In the genomic region with DNA sequence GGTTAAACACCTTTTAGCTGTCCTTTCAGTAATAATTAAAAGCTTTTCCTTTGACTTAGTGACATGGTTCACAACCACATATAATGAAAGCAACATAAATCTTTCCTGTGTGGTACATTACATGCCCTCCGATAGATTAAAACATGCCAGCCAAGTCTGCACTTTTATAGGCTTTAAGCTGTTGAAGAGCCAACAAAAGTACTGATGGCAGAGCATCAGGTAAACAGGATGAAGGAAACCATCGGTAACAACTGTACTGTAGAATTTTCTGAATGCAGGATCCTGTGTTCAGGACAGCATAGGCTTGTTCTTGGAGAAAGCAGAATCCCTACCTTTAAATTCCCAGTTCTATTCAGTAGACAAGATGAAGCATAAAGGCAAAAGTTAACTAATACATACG, we compare ENCODE assay signal across 15 cellular contexts.
DNase-seq lines count a peak whose midpoint lies in the region; ATAC-seq and TF ChIP-seq lines count a peak whose summit lies in the region.
"Had no signal": no experiment of that assay in that cellular context is flagged by ENCODE, and none has a peak within 500 bp of the region (broad histone marks: within the 10 kb centered on the region; RNA-seq: fewer than 3 reads in every experiment).

No MANE protein-coding gene starts in this region.

- no peak overlapping the region for H3K4me3 ChIP-seq in HEK293 (ENCODE audit: low read depth, low read length)
- H3K4me3 ChIP-seq in SK-N-MC, result peak overlapping the region; percentile 28; the same call in 1 of the 2 replicates
- H3K4me3 ChIP-seq: HAP-1 had no signal

- peaks cover 59% of the 10 kb centered on the region for H3K4me1 Mint-ChIP-seq in activated naive CD4-positive, alpha-beta T cell treated with anti-CD3 and anti-CD28 coated beads, Interleukin-2, amount 10 ng/mL, durations not matched to agents 7 days and 5 days
- H3K4me1 Mint-ChIP-seq in naive thymus-derived CD8-positive, alpha-beta T cell, result peaks cover 23 to 62% (median 59%) of the 10 kb centered on the region in 4 donors

- no peak overlapping the region for H3K4me3 Mint-ChIP-seq in activated naive CD4-positive, alpha-beta T cell treated with anti-CD3 and anti-CD28 coated beads, Interleukin-2, amount 10 ng/mL, durations not matched to agents 7 days and 5 days
- peak overlapping the region in 7 of 10 donors; percentile 40 to 62 (median 52) for H3K4me3 Mint-ChIP-seq in naive thymus-derived CD8-positive, alpha-beta T cell
- H3K4me3 Mint-ChIP-seq: B cell; CD8-positive, alpha-beta memory T cell had no signal

- H3K9ac ChIP-seq in SK-N-MC (ENCODE audit: insufficient read length), result no peak overlapping the region

- H3K36me3 ChIP-seq in HEK293 (ENCODE audit: control insufficient read depth in 2 of 2, insufficient read depth in 1 of 2, low read length in 2 of 2), result no peaks in the 10 kb centered on the region
- H3K36me3 ChIP-seq in SK-N-MC (ENCODE audit: insufficient read depth, low read length), result no peaks in the 10 kb centered on the region
- H3K36me3 ChIP-seq: HAP-1 had no signal

- H3K27ac Mint-ChIP-seq in activated naive CD4-positive, alpha-beta T cell treated with anti-CD3 and anti-CD28 coated beads, Interleukin-2, amount 10 ng/mL, durations not matched to agents 7 days and 5 days, result peak overlapping the region; percentile 14
- no peak overlapping the region for H3K27ac Mint-ChIP-seq in activated naive CD4-positive, alpha-beta T cell treated with anti-CD3 and anti-CD28 coated beads, Interleukin-2, amount 50 U/mL, for 72 hours
- peak overlapping the region in 8 of 10 donors; percentile 26 to 88 (median 50) for H3K27ac Mint-ChIP-seq in naive thymus-derived CD8-positive, alpha-beta T cell
- H3K27ac Mint-ChIP-seq: B cell had no signal

- no peak for ATAC-seq in activated naive CD4-positive, alpha-beta T cell treated with anti-CD3 and anti-CD28 coated beads, Interleukin-2, amount 50 U/mL, for 72 hours
- peak in 1 of 2 donors; percentile 38 for ATAC-seq in naive thymus-derived CD8-positive, alpha-beta T cell
- ATAC-seq in GM21526 (IDR thresholded peaks at IDR 0.05; ENCODE audit: low FRiP score, unreplicated experiment) (no peak), HG03097 (IDR thresholded peaks at IDR 0.05; ENCODE audit: low FRiP score, unreplicated experiment) (no peak)

- no peak for DNase-seq in activated naive CD4-positive, alpha-beta T cell treated with anti-CD3 and anti-CD28 coated beads, Interleukin-2, amount 10 ng/mL, durations not matched to agents 7 days and 5 days
- DNase-seq in activated naive CD4-positive, alpha-beta T cell treated with anti-CD3 and anti-CD28 coated beads, Interleukin-2, amount 50 U/mL, for 72 hours (ENCODE audit: low spot score in 2 of 2), result no peak
- DNase-seq in SK-N-MC (ENCODE audit: low read depth, low spot score), result no peak
- peak in 1 of 10 donors; percentile 27 for DNase-seq in naive thymus-derived CD8-positive, alpha-beta T cell
- DNase-seq: CD8-positive, alpha-beta memory T cell; GF-D8; NCI-H1417 treated with DMSO at 0.1 percent for 48 hours; NCI-H1930; NCI-H510A treated with DMSO at 0.1 percent for 48 hours; SHP77 treated with DMSO at 0.1 percent for 48 hours had no signal

- no peak overlapping the region for H3K27ac ChIP-seq in HEK293 (ENCODE audit: extremely low read depth, low read depth, low read length)
- peak overlapping the region; percentile 7; the same call in 1 of the 2 replicates for H3K27ac ChIP-seq in SK-N-MC

- peaks cover 3% of the 10 kb centered on the region for H3K9me3 Mint-ChIP-seq in activated naive CD4-positive, alpha-beta T cell treated with anti-CD3 and anti-CD28 coated beads, Interleukin-2, amount 10 ng/mL, durations not matched to agents 7 days and 5 days
- peaks cover 0 to 1% of the 10 kb centered on the region in 2 donors for H3K9me3 Mint-ChIP-seq in activated naive CD4-positive, alpha-beta T cell treated with anti-CD3 and anti-CD28 coated beads, Interleukin-2, amount 50 U/mL, for 72 hours
- no peaks in the 10 kb centered on the region for H3K9me3 Mint-ChIP-seq in naive thymus-derived CD8-positive, alpha-beta T cell
- H3K9me3 Mint-ChIP-seq: CD8-positive, alpha-beta memory T cell had no signal

- TF ChIP-seq CTCF in HEK293 (tag by site-specific recombination; IDR thresholded peaks at IDR 0.05), result no peak

- H3K27me3 Mint-ChIP-seq in activated naive CD4-positive, alpha-beta T cell treated with anti-CD3 and anti-CD28 coated beads, Interleukin-2, amount 10 ng/mL, durations not matched to agents 7 days and 5 days, result no peaks in the 10 kb centered on the region
- no peaks in the 10 kb centered on the region for H3K27me3 Mint-ChIP-seq in naive thymus-derived CD8-positive, alpha-beta T cell
- H3K27me3 Mint-ChIP-seq: B cell; CD8-positive, alpha-beta memory T cell had no signal

- CTCF ChIA-PET in activated naive CD4-positive, alpha-beta T cell treated with anti-CD3 and anti-CD28 coated beads, Interleukin-2, amount 10 ng/mL, durations not matched to agents 7 days and 5 days (lab: Charles Lee), result interaction anchor here (0.8 kb wide), 1 partner anchor 14 kb away, joined by 3 read pairs; no protein-coding TSS in a partner anchor
- CTCF ChIA-PET in HEK293 (lab: Yijun Ruan, JAX), result no interaction called here

- peaks cover 31% of the 10 kb centered on the region for H3K4me1 ChIP-seq in HEK293 (ENCODE audit: control insufficient read depth, insufficient read depth, low read length)
- H3K4me1 ChIP-seq: HAP-1 had no signal

- POLR2A ChIA-PET in HEK293 (lab: Yijun Ruan, JAX), result interaction anchor here (0.5 kb wide), 1 partner anchor 1322 kb away, joined by 3 read pairs; no protein-coding TSS in a partner anchor
- POLR2A ChIA-PET in naive thymus-derived CD8-positive, alpha-beta T cell (lab: Charles Lee), result interaction anchor here (0.8 to 2.6 kb wide), 3 partner anchors 8 to 288 kb away, joined by 3 to 11 read pairs (median 4); partner anchors contain the start of genes FOCAD and MLLT3

- H3K9me3 ChIP-seq in HEK293 (ENCODE audit: control insufficient read depth, insufficient read depth, low read depth, low read length), result no peaks in the 10 kb centered on the region
- H3K9me3 ChIP-seq in SK-N-MC (ENCODE audit: low read depth, low read length), result no peaks in the 10 kb centered on the region
- H3K9me3 ChIP-seq: HAP-1 had no signal

- peaks cover 66% of the 10 kb centered on the region for H3K36me3 Mint-ChIP-seq in activated naive CD4-positive, alpha-beta T cell treated with anti-CD3 and anti-CD28 coated beads, Interleukin-2, amount 10 ng/mL, durations not matched to agents 7 days and 5 days
- peaks cover 0 to 29% of the 10 kb centered on the region in 2 donors for H3K36me3 Mint-ChIP-seq in activated naive CD4-positive, alpha-beta T cell treated with anti-CD3 and anti-CD28 coated beads, Interleukin-2, amount 50 U/mL, for 72 hours
- peaks cover 0 to 17% (median 7%) of the 10 kb centered on the region in 3 donors for H3K36me3 Mint-ChIP-seq in naive thymus-derived CD8-positive, alpha-beta T cell

TF ChIP-seq in HEK293, 187 proteins besides CTCF, POLR2A, EP300 and RAD21:
- TF ChIP-seq ZNF629 (tag by site-specific recombination; IDR thresholded peaks at IDR 0.05) (no peak), PRDM1 (tag by site-specific recombination; IDR thresholded peaks at IDR 0.05) (no peak), ZBTB17 (tag by site-specific recombination; IDR thresholded peaks at IDR 0.05) (no peak), ZNF843 (tag by site-specific recombination; IDR thresholded peaks at IDR 0.05) (no peak), ZNF112 (tag by site-specific recombination; IDR thresholded peaks at IDR 0.05) (no peak), ZNF133 (tag by site-specific recombination; IDR thresholded peaks at IDR 0.05) (peak; percentile 39; the same call in 1 of the 2 replicates), OVOL3 (tag by site-specific recombination; IDR thresholded peaks at IDR 0.05) (no peak)
- TF ChIP-seq, protein P1, sequence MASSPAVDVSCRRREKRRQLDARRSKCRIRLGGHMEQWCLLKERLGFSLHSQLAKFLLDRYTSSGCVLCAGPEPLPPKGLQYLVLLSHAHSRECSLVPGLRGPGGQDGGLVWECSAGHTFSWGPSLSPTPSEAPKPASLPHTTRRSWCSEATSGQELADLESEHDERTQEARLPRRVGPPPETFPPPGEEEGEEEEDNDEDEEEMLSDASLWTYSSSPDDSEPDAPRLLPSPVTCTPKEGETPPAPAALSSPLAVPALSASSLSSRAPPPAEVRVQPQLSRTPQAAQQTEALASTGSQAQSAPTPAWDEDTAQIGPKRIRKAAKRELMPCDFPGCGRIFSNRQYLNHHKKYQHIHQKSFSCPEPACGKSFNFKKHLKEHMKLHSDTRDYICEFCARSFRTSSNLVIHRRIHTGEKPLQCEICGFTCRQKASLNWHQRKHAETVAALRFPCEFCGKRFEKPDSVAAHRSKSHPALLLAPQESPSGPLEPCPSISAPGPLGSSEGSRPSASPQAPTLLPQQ (tag by site-specific recombination; IDR thresholded peaks at IDR 0.05), result no peak
TF ChIP-seq in HEK293: peak in this region for 1.

Comparison
In these comparisons a context has a peak if more than half of its experiments do, and no peak if none do; other contexts are left out.
1. H3K27ac Mint-ChIP-seq: peak in activated naive CD4-positive, alpha-beta T cell treated with anti-CD3 and anti-CD28 coated beads, Interleukin-2, amount 10 ng/mL, durations not matched to agents 7 days and 5 days (single experiment) and naive thymus-derived CD8-positive, alpha-beta T cell (8 of 10); none in activated naive CD4-positive, alpha-beta T cell treated with anti-CD3 and anti-CD28 coated beads, Interleukin-2, amount 50 U/mL, for 72 hours (0 of 2).